In genomic region chr17:49708515-49709161, GRCh38 we compare ENCODE assay signal across 8 cellular contexts. TPM values are rescaled to one million over a fixed set of nuclear protein-coding genes. Genes with fewer than 3 reads are reported as not detected.
DNase-seq lines count a peak whose midpoint lies in the region; ATAC-seq and TF ChIP-seq lines count a peak whose summit lies in the region.

No MANE protein-coding gene starts in this region.

- H4K20me1 ChIP-seq in SK-N-SH (ENCODE audit: insufficient read depth) = no peaks in the 10 kb centered on the region

- no peak for DNase-seq in SK-N-SH
- no peak for DNase-seq in RWPE2 (ENCODE audit: low spot score)
- DNase-seq in omental fat pad (ENCODE audit: low spot score) = no peak
- DNase-seq in SW480 (ENCODE audit: low spot score) = no peak
- DNase-seq in occipital lobe (lab: John Stamatoyannopoulos, UW) = no peak

- no peak for TF ChIP-seq EP300 in SK-N-SH (IDR thresholded peaks at IDR 0.05; ENCODE audit: borderline replicate concordance in 1 of 2, low read depth in 1 of 2, low read length in 1 of 2)

- H3K4me3 ChIP-seq in SK-N-SH (ENCODE audit: low read depth in 2 of 2, low read length in 1 of 2) = peak overlapping the region; percentile 85 to 97
- H3K4me3 ChIP-seq in RWPE2 (ENCODE audit: severe bottlenecking) = peak overlapping the region; percentile 97
- peak overlapping the region; percentile 54 for H3K4me3 ChIP-seq in endocrine pancreas (ENCODE audit: control insufficient read depth, insufficient read depth, low read length)

- H3K9me2 ChIP-seq in SK-N-SH = no peaks in the 10 kb centered on the region

- H3K9ac ChIP-seq in SK-N-SH = peak overlapping the region; percentile 28; the same call in 1 of the 2 replicates
- no peak overlapping the region for H3K9ac ChIP-seq in endocrine pancreas (ENCODE audit: control insufficient read depth, insufficient read depth, low read length)

- peaks cover 22 to 28% of the 10 kb centered on the region in 2 experiments for H3K36me3 ChIP-seq in SK-N-SH (replicated peaks in 1 of 2; ENCODE audit: control insufficient read depth in 1 of 2, insufficient read depth in 2 of 2, low read length in 1 of 2)
- peaks cover 31% of the 10 kb centered on the region for H3K36me3 ChIP-seq in RWPE2 (ENCODE audit: low read depth)
- peaks cover 3% of the 10 kb centered on the region for H3K36me3 ChIP-seq in endocrine pancreas (ENCODE audit: control insufficient read depth, insufficient read depth, low read length)

- no peak overlapping the region; a peak in 1 of 4 replicates for H3K27ac ChIP-seq in SK-N-SH (ENCODE audit: low read depth in 2 of 2, low read length in 1 of 2)
- H3K27ac ChIP-seq in RWPE2 (ENCODE audit: poor library complexity, severe bottlenecking) = peak overlapping the region; percentile 58

- no peaks in the 10 kb centered on the region for H3K27me3 ChIP-seq in SK-N-SH (ENCODE audit: insufficient read depth)
- H3K27me3 ChIP-seq in RWPE2 (ENCODE audit: insufficient read depth, poor library complexity, severe bottlenecking) = no peaks in the 10 kb centered on the region
- no peaks in the 10 kb centered on the region for H3K27me3 ChIP-seq in endocrine pancreas (ENCODE audit: control insufficient read depth, insufficient read depth, low read length)

- ATAC-seq in SK-N-SH treated with all-trans-retinoic acid at 6 μM for 48 hours (no peak), RWPE2 (ENCODE audit: low read depth) (peak; percentile 14), omental fat pad (ENCODE audit: low FRiP score) (peak; percentile 42), GM21723 (IDR thresholded peaks at IDR 0.05; ENCODE audit: unreplicated experiment) (no peak)

- POLR2A ChIA-PET in SK-N-SH (lab: Yijun Ruan, JAX) = interaction anchor here (0.6 to 2.3 kb wide), 6 partner anchors 9 to 455 kb away, joined by 3 to 15 read pairs (median 5); partner anchors contain the start of genes FAM117A and KAT7

- peak overlapping the region; percentile 84 for H2AFZ ChIP-seq in SK-N-SH (ENCODE audit: low read depth)

- H3K79me2 ChIP-seq in SK-N-SH (ENCODE audit: insufficient read depth) = peaks cover 26% of the 10 kb centered on the region

- H3K4me2 ChIP-seq in SK-N-SH = peak overlapping the region; percentile 98

- WGBS in SK-N-SH (ENCODE audit: low lambda C conversion rate) = 68% methylated on average over 14 of the region's 14 CpGs

- H3K4me1 ChIP-seq in SK-N-SH (ENCODE audit: control insufficient read depth in 1 of 2, insufficient read depth in 2 of 2, low read depth in 1 of 2, low read length in 1 of 2) (peaks cover 8 to 17% of the 10 kb centered on the region in 2 experiments; a peak in 2 of 4 replicates), RWPE2 (ENCODE audit: insufficient read depth, poor library complexity, severe bottlenecking) (peaks cover 12% of the 10 kb centered on the region), endocrine pancreas (ENCODE audit: control insufficient read depth, insufficient read depth, low read length) (peaks cover 8% of the 10 kb centered on the region)

- CTCF ChIA-PET in SK-N-SH (lab: Yijun Ruan, JAX) = interaction anchor here (0.7 to 50.8 kb wide), 44 partner anchors 8 to 321 kb away, joined by 3 to 2107 read pairs (median 4); partner anchors contain the start of genes FAM117A, NXPH3, PHB1 and SPOP

- peaks cover 4% of the 10 kb centered on the region for H3F3A ChIP-seq in SK-N-SH (replicated peaks; ENCODE audit: insufficient read depth)

- H3K9me3 ChIP-seq in SK-N-SH (no peaks in the 10 kb centered on the region), RWPE2 (ENCODE audit: severe bottlenecking) (no peaks in the 10 kb centered on the region), endocrine pancreas (ENCODE audit: control insufficient read depth, low read length) (no peaks in the 10 kb centered on the region)

- TF ChIP-seq RAD21 in SK-N-SH (IDR thresholded peaks at IDR 0.05; ENCODE audit: low read length) = no peak

- TF ChIP-seq CTCF in SK-N-SH (IDR thresholded peaks at IDR 0.05) (no peak), RWPE2 (IDR thresholded peaks at IDR 0.05; ENCODE audit: poor library complexity, severe bottlenecking) (peak; percentile 82), omental fat pad (IDR thresholded peaks at IDR 0.05) (no peak)

TF ChIP-seq in SK-N-SH, 30 proteins besides CTCF, POLR2A, EP300 and RAD21 (continues in another document):
- TF ChIP-seq FOXM1 (IDR thresholded peaks at IDR 0.05; ENCODE audit: low read depth) (no peak), TAF1 (IDR thresholded peaks at IDR 0.05; ENCODE audit: borderline replicate concordance, low read depth, low read length) (no peak), NRF1 (IDR thresholded peaks at IDR 0.05; ENCODE audit: low read depth, low read length) (no peak), JUND (IDR thresholded peaks at IDR 0.05) (no peak), TCF12 (IDR thresholded peaks at IDR 0.05) (no peak), RXRA (IDR thresholded peaks at IDR 0.05; ENCODE audit: borderline replicate concordance, low read depth) (no peak), USF1 (IDR thresholded peaks at IDR 0.05; ENCODE audit: borderline replicate concordance, low read depth) (no peak), YY1 (IDR thresholded peaks at IDR 0.05; ENCODE audit: low read depth) (no peak), CHD2 (IDR thresholded peaks at IDR 0.05; ENCODE audit: low read length, partially characterized antibody) (no peak), EZH2phosphoT487 (IDR thresholded peaks at IDR 0.05; ENCODE audit: borderline replicate concordance, low read depth) (no peak), MEF2A (IDR thresholded peaks at IDR 0.05; ENCODE audit: borderline replicate concordance, low read depth) (no peak)
- TF ChIP-seq, protein P1, sequence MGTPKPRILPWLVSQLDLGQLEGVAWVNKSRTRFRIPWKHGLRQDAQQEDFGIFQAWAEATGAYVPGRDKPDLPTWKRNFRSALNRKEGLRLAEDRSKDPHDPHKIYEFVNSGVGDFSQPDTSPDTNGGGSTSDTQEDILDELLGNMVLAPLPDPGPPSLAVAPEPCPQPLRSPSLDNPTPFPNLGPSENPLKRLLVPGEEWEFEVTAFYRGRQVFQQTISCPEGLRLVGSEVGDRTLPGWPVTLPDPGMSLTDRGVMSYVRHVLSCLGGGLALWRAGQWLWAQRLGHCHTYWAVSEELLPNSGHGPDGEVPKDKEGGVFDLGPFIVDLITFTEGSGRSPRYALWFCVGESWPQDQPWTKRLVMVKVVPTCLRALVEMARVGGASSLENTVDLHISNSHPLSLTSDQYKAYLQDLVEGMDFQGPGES (IDR thresholded peaks at IDR 0.05; ENCODE audit: low read depth, low read length) = no peak

TF ChIP-seq in SK-N-SH treated with all-trans-retinoic acid at 6 μM for 48 hours, 23 proteins besides CTCF, POLR2A, EP300 and RAD21 (continues in another document):
- no peak for TF ChIP-seq OSR1 (CRISPR knock-in tag; IDR thresholded peaks at IDR 0.05)
- TF ChIP-seq CSDC2 (CRISPR knock-in tag; IDR thresholded peaks at IDR 0.05) = no peak
- TF ChIP-seq SNAI2 (CRISPR knock-in tag; IDR thresholded peaks at IDR 0.05) = no peak
- TF ChIP-seq, protein P2, sequence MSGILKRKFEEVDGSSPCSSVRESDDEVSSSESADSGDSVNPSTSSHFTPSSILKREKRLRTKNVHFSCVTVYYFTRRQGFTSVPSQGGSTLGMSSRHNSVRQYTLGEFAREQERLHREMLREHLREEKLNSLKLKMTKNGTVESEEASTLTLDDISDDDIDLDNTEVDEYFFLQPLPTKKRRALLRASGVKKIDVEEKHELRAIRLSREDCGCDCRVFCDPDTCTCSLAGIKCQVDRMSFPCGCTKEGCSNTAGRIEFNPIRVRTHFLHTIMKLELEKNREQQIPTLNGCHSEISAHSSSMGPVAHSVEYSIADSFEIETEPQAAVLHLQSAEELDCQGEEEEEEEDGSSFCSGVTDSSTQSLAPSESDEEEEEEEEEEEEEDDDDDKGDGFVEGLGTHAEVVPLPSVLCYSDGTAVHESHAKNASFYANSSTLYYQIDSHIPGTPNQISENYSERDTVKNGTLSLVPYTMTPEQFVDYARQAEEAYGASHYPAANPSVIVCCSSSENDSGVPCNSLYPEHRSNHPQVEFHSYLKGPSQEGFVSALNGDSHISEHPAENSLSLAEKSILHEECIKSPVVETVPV (CRISPR knock-in tag; IDR thresholded peaks at IDR 0.05) = no peak
- TF ChIP-seq ZNF70 (CRISPR knock-in tag; IDR thresholded peaks at IDR 0.05) = no peak
- TF ChIP-seq CREB5 (CRISPR knock-in tag; IDR thresholded peaks at IDR 0.05; ENCODE audit: low read depth) = no peak
- no peak for TF ChIP-seq RARB (CRISPR knock-in tag; IDR thresholded peaks at IDR 0.05)
- no peak for TF ChIP-seq ZNF565 (CRISPR knock-in tag; conservative IDR thresholded peaks at IDR 0.05; ENCODE audit: low read depth)
- no peak for TF ChIP-seq ZC3H10 (CRISPR knock-in tag; IDR thresholded peaks at IDR 0.05)

RNA-seq across cellular contexts. Expression of gene SLC35B1, which starts 0.9 kb away (rescaled TPM):
- polyA plus RNA-seq in SK-N-SH (2012; rRNA removed) = 89.8 and 109 TPM in 2 replicates
- 81.5 and 91.0 TPM in 2 replicates for polyA plus RNA-seq in SK-N-SH (2012; cell fraction: cytosol; rRNA removed)
- polyA plus RNA-seq in SK-N-SH (2012; cell fraction: nucleus; rRNA removed) = 63.5 and 95.5 TPM in 2 replicates
- total RNA-seq in omental fat pad (10 to 100 TPM; 30.6 to 47.8 (median 43.3) TPM), occipital lobe (39.0 TPM)

RNA-seq across cellular contexts. Expression of gene SPOP, which starts 30.7 kb away (rescaled TPM):
- polyA plus RNA-seq in SK-N-SH (2012; rRNA removed) = 43.5 and 54.0 TPM in 2 replicates
- polyA plus RNA-seq in SK-N-SH (2012; cell fraction: cytosol; rRNA removed) = 38.1 and 44.5 TPM in 2 replicates
- polyA plus RNA-seq in SK-N-SH (2012; cell fraction: nucleus; rRNA removed) = 67.4 and 68.6 TPM in 2 replicates
- total RNA-seq in omental fat pad = 10 to 100 TPM; 33.7 to 73.5 (median 50.4) TPM
- 123 TPM for total RNA-seq in occipital lobe

RNA-seq across cellular contexts. Expression of gene FAM117A, which starts 55.3 kb away (rescaled TPM):
- 7.8 and 9.0 TPM in 2 replicates for polyA plus RNA-seq in SK-N-SH (2012; rRNA removed)
- polyA plus RNA-seq in SK-N-SH (2012; cell fraction: cytosol; rRNA removed) = 4.6 and 6.4 TPM in 2 replicates
- 10.5 and 13.1 TPM in 2 replicates for polyA plus RNA-seq in SK-N-SH (2012; cell fraction: nucleus; rRNA removed)
- total RNA-seq in omental fat pad (10 to 100 TPM in 2 of 4 donors, 1 to 10 TPM in 2; 4.1 to 15.8 (median 10.7) TPM), occipital lobe (0.62 TPM)

Comparison
In these comparisons a context has a peak if more than half of its experiments do, and no peak if none do; other contexts are left out.
1. ATAC-seq: peak in RWPE2 (single experiment) and omental fat pad (single experiment); none in SK-N-SH treated with all-trans-retinoic acid at 6 μM for 48 hours (single experiment) and GM21723 (single experiment).
2. Peak in every context shown above with its lines, with median percentiles within 50 percentile points of each other: H3K4me3 ChIP-seq.